In the genomic region with DNA sequence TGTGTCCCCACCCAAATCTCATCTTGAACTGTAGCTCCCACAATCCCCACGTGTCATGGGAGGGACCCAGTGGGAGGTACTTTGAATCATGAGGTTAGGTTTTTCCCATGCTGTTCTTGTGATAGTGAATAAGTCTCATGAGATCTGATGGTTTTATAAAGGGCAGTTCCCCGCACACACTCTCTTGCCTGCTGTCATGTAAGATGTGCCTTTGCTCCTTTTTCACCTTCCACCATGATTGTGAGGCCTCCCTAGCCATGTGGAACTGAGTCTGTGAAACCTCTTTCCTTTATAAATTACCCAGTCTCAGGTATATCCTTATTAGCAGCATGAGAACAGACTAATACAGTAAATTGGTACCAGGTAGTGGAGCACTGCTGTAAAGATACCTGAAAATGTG, we compare ENCODE assay signal across 10 cellular contexts. TPM values are rescaled to one million over a fixed set of nuclear protein-coding genes. Genes with fewer than 3 reads are reported as not detected.
"Had no signal": no experiment of that assay in that cellular context is flagged by ENCODE, and none has a peak within 500 bp of the region (broad histone marks: within the 10 kb centered on the region; RNA-seq: fewer than 3 reads in every experiment).

No MANE protein-coding gene starts in this region.

RNA-seq across cellular contexts. Expression of a gene that starts 13.3 kb away (rescaled TPM):
- total RNA-seq: kidney epithelial cell, left ventricle myocardium inferior, mesothelial cell of epicardium, progenitor cell of endocrine pancreas, pulmonary artery endothelial cell, renal cortical epithelial cell, skeletal muscle tissue, smooth muscle cell had no signal
- polyA plus RNA-seq: hepatocyte, neural cell, smooth muscle cell had no signal
